24 cellular contexts compared by ENCODE assay signal in the genomic region with DNA sequence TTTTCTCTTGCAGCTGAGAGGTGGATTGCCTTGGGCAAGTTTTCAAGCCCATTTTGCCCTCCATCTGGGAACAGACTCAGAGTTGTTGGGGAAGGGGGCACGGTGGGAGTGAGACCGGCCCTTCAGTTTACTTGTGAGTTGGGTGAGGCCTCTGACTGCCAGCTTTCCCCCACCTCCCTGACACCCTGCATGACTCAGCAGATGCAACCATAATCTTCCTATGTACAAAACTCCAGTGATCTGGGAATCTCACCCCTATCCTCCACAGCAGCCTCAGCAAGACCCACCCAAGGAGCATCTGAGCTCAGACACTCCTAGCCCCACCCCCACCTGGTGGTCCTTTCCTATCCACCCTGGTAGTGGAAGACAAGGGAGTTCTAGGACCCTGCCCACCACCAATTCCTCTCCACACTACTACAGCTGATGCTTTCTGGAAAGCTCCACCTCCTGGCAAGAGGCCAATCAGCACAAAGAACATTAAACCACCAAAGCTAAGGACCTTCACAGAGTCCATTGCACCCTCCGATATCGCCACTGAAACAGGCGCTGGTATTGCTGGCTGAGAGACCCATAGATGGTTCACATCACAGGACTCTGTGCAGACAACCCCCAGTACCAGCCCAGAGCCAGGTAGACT.
"Had no signal": no experiment of that assay in that cellular context is flagged by ENCODE, and none has a peak within 500 bp of the region (broad histone marks: within the 10 kb centered on the region; RNA-seq: fewer than 3 reads in every experiment).

No MANE protein-coding gene starts in this region.

- H3K4me1 Mint-ChIP-seq: mesothelial cell of epicardium, neural progenitor cell had no signal

- H3K4me2 ChIP-seq: neural progenitor cell had no signal

- H3K27ac Mint-ChIP-seq: mesothelial cell of epicardium; natural killer cell treated with Interleukin-12 subunit alpha and Interleukin-12 subunit beta and Interleukin-15 and Interleukin-18, amount 100 ng/mL, for 72 hours; neural progenitor cell had no signal

- DNase-seq: colonic mucosa; dermis blood vessel endothelial cell; gastrocnemius medialis; heart right ventricle; hypothalamus; kidney glomerular epithelial cell; nucleus accumbens; ovary; sigmoid colon; stimulated activated CD4-positive, alpha-beta T cell treated with anti-CD3 and anti-CD28 coated beads, Interleukin-2, amount 100 ng/mL, for 24 hours; stimulated activated CD4-positive, alpha-beta T cell treated with anti-CD3 and anti-CD28 coated beads, Interleukin-4, amount 100 ng/mL, for 4 hours; stimulated activated naive CD4-positive, alpha-beta T cell; stomach; substantia nigra; transverse colon had no signal

- H3K36me3 Mint-ChIP-seq: mesothelial cell of epicardium; natural killer cell treated with Interleukin-12 subunit alpha and Interleukin-12 subunit beta and Interleukin-15 and Interleukin-18, amount 100 ng/mL, for 72 hours; neural progenitor cell had no signal

- H3K4me3 ChIP-seq: colonic mucosa, esophagus muscularis mucosa, gastrocnemius medialis, heart right ventricle, neural progenitor cell, ovary, right atrium auricular region, sigmoid colon, skin epidermis, stomach, thoracic aorta, transverse colon had no signal

- H3K27me3 ChIP-seq: colonic mucosa, esophagus muscularis mucosa, gastrocnemius medialis, neural progenitor cell, ovary, right atrium auricular region, sigmoid colon, transverse colon had no signal

- H3K9me3 ChIP-seq: colonic mucosa, esophagus muscularis mucosa, gastrocnemius medialis, heart right ventricle, ovary, right atrium auricular region, sigmoid colon, thoracic aorta, transverse colon had no signal

- H3K9ac ChIP-seq: neural progenitor cell had no signal

- H3K4me1 ChIP-seq: colonic mucosa, esophagus muscularis mucosa, gastrocnemius medialis, heart right ventricle, neural progenitor cell, right atrium auricular region, sigmoid colon, stomach, transverse colon had no signal

- H3K4me3 Mint-ChIP-seq: mesothelial cell of epicardium; natural killer cell treated with Interleukin-12 subunit alpha and Interleukin-12 subunit beta and Interleukin-15 and Interleukin-18, amount 100 ng/mL, for 72 hours; neural progenitor cell had no signal

- FAIRE-seq: endothelial cell of umbilical vein, islet of Langerhans had no signal

- H2AFZ ChIP-seq: neural progenitor cell had no signal

- H3K27ac ChIP-seq: colonic mucosa, esophagus muscularis mucosa, gastrocnemius medialis, heart right ventricle, neural progenitor cell, ovary, right atrium auricular region, sigmoid colon, skin epidermis, stomach, thoracic aorta, transverse colon had no signal

- H3K9me3 Mint-ChIP-seq: natural killer cell treated with Interleukin-12 subunit alpha and Interleukin-12 subunit beta and Interleukin-15 and Interleukin-18, amount 100 ng/mL, for 72 hours had no signal

- ATAC-seq: gastrocnemius medialis; heart right ventricle; natural killer cell treated with Interleukin-12 subunit alpha and Interleukin-12 subunit beta and Interleukin-15 and Interleukin-18, amount 100 ng/mL, for 72 hours had no signal

- H3K36me3 ChIP-seq: colonic mucosa, esophagus muscularis mucosa, gastrocnemius medialis, heart right ventricle, neural progenitor cell, ovary, right atrium auricular region, sigmoid colon, stomach, thoracic aorta, transverse colon had no signal
